15 cellular contexts compared by ENCODE assay signal in genomic region chr4:10003666-10004065, GRCh38. TPM values are rescaled to one million over a fixed set of nuclear protein-coding genes. Genes with fewer than 3 reads are reported as not detected.
DNase-seq lines count a peak whose midpoint lies in the region; ATAC-seq, FAIRE-seq and TF ChIP-seq lines count a peak whose summit lies in the region.
"Had no signal": no experiment of that assay in that cellular context is flagged by ENCODE, and none has a peak within 500 bp of the region (broad histone marks: within the 10 kb centered on the region; RNA-seq: fewer than 3 reads in every experiment).

No MANE protein-coding gene starts in this region.

- H2AFZ ChIP-seq in keratinocyte (ENCODE audit: control insufficient read depth, low read length): no peak overlapping the region

- peaks cover 23% of the 10 kb centered on the region for H4K20me1 ChIP-seq in keratinocyte (ENCODE audit: control insufficient read depth, extremely low read depth, insufficient read depth, low read length)

- peak overlapping the region; percentile 22 for H3K4me2 ChIP-seq in keratinocyte (ENCODE audit: control insufficient read depth, extremely low read depth, insufficient read depth, low read depth, low read length)
- H3K4me2 ChIP-seq: A549 had no signal

- H3K4me3 ChIP-seq in keratinocyte (ENCODE audit: control insufficient read depth in 2 of 3, extremely low read depth in 1 of 3, insufficient read depth in 2 of 3, low read depth in 1 of 3, low read length in 3 of 3): no peak overlapping the region
- H3K4me3 ChIP-seq: A549 had no signal

- TF ChIP-seq CTCF in keratinocyte (optimal IDR thresholded peaks at IDR 0.05 in 1 of 3, IDR thresholded peaks at IDR 0.05 in 1 of 3, conservative IDR thresholded peaks at IDR 0.05 in 1 of 3; ENCODE audit: extremely low read depth in 1 of 3, insufficient read depth in 2 of 3, low read length in 3 of 3): peak in 1 of 3 experiments; percentile 24

- ATAC-seq in GM21529 (IDR thresholded peaks at IDR 0.05; ENCODE audit: unreplicated experiment) (peak; percentile 32), HG03439 (IDR thresholded peaks at IDR 0.05; ENCODE audit: unreplicated experiment) (peak; percentile 42), GM21360 (IDR thresholded peaks at IDR 0.05; ENCODE audit: unreplicated experiment) (no peak)
- ATAC-seq: A549 had no signal

- no peaks in the 10 kb centered on the region for H3K27me3 ChIP-seq in keratinocyte (ENCODE audit: control insufficient read depth, extremely low read depth, insufficient read depth, low read length)

- peak overlapping the region; percentile 57 for H3K27ac ChIP-seq in keratinocyte (ENCODE audit: control insufficient read depth, insufficient read depth, low read length)

- DNase-seq in activated CD4-positive, alpha-beta T cell treated with anti-CD3 and anti-CD28 coated beads for 48 hours: peak; percentile 41
- DNase-seq in activated CD4-positive, alpha-beta T cell treated with anti-CD3 and anti-CD28 coated beads for 1 hour: no peak
- DNase-seq in keratinocyte (ENCODE audit: low read depth, low spot score): peak; percentile 76
- DNase-seq in stimulated activated CD4-positive, alpha-beta T cell treated with anti-CD3 and anti-CD28 coated beads, Interleukin-2, amount 100 ng/mL, for 24 hours: no peak
- no peak for DNase-seq in hypothalamus (lab: John Stamatoyannopoulos, UW)
- DNase-seq: activated B cell treated with CpG ODN at 0.5 μM for 24 hours, anterior cingulate cortex, DMS 273 treated with DMSO at 0.1 percent for 48 hours, hippocampal formation, Kasumi-1, Right ventricle myocardium superior had no signal

- dilution Hi-C loops in keratinocyte (cut with MboI; ENCODE audit: extremely low pct_ligation_motif_present, low sequenced_read_pairs): no loop called here

- FAIRE-seq in keratinocyte (lab: Jason Lieb, UNC): peak; percentile 90
- FAIRE-seq: A549 had no signal

- no peaks in the 10 kb centered on the region for H3K9me3 ChIP-seq in keratinocyte (ENCODE audit: control insufficient read depth, low read depth, low read length)
- H3K9me3 ChIP-seq: A549 had no signal

- H3K79me2 ChIP-seq in keratinocyte (ENCODE audit: control insufficient read depth, insufficient read depth, low read length): peaks cover 54% of the 10 kb centered on the region

- H3K4me1 ChIP-seq in keratinocyte (ENCODE audit: control insufficient read depth, extremely low read depth, insufficient read depth, low read length): peaks cover 64% of the 10 kb centered on the region

- H3K9me1 ChIP-seq in keratinocyte (ENCODE audit: control insufficient read depth, extremely low read depth, insufficient read depth, low read length): peaks cover 6% of the 10 kb centered on the region

- peaks cover 3 to 24% of the 10 kb centered on the region in 2 experiments for H3K36me3 ChIP-seq in keratinocyte (ENCODE audit: control insufficient read depth in 2 of 2, extremely low read depth in 1 of 2, insufficient read depth in 2 of 2, low read length in 2 of 2)

- no peak overlapping the region for H3K9ac ChIP-seq in keratinocyte (ENCODE audit: control insufficient read depth, extremely low read depth, insufficient read depth, low read length)

RNA-seq across cellular contexts. Expression of gene SLC2A9, which starts 17.6 kb away (rescaled TPM):
- 37.3 to 44.3 TPM (median 43.5 TPM) in 3 replicates for polyA plus RNA-seq in keratinocyte
- polyA plus RNA-seq in keratinocyte (2011; ENCODE audit: low read depth): 8.9 TPM
- polyA plus RNA-seq in keratinocyte (2011; cell fraction: cytosol; rRNA removed): 34.4 and 43.5 TPM in 2 replicates
- 71.8 and 91.0 TPM in 2 replicates for polyA plus RNA-seq in keratinocyte (2011; cell fraction: nucleus; rRNA removed)
- polyA plus RNA-seq in keratinocyte (2012; ENCODE audit: low replicate concordance): 11.5 and 33.7 TPM in 2 replicates
- 77.0 to 79.0 TPM (median 77.2 TPM) in 3 replicates for polyA minus RNA-seq in keratinocyte
- polyA minus RNA-seq in keratinocyte (2011; cell fraction: cytosol; rRNA and poly(A)+ RNA removed): 61.0 TPM
- 92.6 and 125 TPM in 2 replicates for polyA minus RNA-seq in keratinocyte (2011; cell fraction: nucleus; rRNA and poly(A)+ RNA removed)

Comparison
In these comparisons a context has a peak if more than half of its experiments do, and no peak if none do; other contexts are left out.
1. DNase-seq: peak in activated CD4-positive, alpha-beta T cell treated with anti-CD3 and anti-CD28 coated beads for 48 hours (single experiment) and keratinocyte (single experiment); none in activated CD4-positive, alpha-beta T cell treated with anti-CD3 and anti-CD28 coated beads for 1 hour (single experiment), stimulated activated CD4-positive, alpha-beta T cell treated with anti-CD3 and anti-CD28 coated beads, Interleukin-2, amount 100 ng/mL, for 24 hours (0 of 2) and hypothalamus (0 of 51).